11 cellular contexts compared by ENCODE assay signal in the genomic region with DNA sequence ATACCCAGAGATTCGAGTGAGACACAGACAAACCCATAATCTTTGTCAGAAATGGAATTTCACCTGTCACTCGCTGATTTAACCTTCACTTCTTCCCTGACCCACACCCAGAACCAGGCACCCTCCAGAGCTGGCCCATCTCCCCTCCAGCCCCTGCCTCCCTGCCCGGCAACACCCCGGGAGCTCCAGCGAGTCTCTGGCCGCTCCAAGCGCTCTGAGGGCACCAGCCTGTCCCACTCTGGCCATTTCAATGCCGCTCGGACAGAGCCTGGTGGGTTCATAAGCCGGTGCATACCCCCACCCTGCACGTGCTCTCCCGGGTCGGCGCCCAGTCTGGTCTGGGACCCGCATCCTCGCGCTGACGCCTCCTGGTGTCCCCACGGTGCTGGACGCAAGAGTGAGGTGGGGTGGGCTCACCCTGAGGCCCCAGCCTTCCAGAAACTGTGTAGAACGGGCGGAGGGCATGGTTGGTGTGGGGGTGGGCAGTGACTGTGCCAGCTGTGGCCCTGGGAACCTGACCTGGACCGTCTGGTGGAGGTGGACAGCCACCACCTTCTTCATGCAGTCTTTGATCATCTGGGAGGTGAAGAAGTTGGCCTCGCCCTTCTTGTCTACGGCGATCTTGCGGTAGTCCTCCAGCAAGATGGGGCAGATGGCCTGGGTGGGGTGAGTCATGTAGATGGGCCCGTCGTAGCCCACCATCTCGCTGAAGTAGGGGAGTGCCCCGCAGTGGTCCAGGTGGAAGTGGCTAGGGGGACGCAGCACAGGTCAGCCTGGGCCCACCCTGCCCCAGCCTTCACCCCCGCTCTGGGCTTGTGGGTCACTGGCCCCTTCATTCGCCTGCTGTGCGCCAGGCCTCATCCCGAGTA. TPM values are rescaled to one million over a fixed set of nuclear protein-coding genes. Genes with fewer than 3 reads are reported as not detected.
A peak's percentile ranks its signal among the peaks of the same experiment; 100 is the strongest.
DNase-seq lines count a peak whose midpoint lies in the region; ATAC-seq, FAIRE-seq and TF ChIP-seq lines count a peak whose summit lies in the region.
"Had no signal": no experiment of that assay in that cellular context is flagged by ENCODE, and none has a peak within 500 bp of the region (broad histone marks: within the 10 kb centered on the region; RNA-seq: fewer than 3 reads in every experiment).

No MANE protein-coding gene starts in this region.

- intact Hi-C loops in IMR-90 (cut with micrococcal nuclease), result no loop called here
- intact Hi-C loops in prostate gland (cut with DNase I), result no loop called here

- no peak overlapping the region for H4K5ac ChIP-seq in IMR-90 (ENCODE audit: low read depth, low read length)

- H3K23ac ChIP-seq in IMR-90 (ENCODE audit: low read depth, low read length), result no peak overlapping the region

- ATAC-seq in A549, result no peak; a peak in 1 of 6 replicates
- no peak for ATAC-seq in IMR-90 (ENCODE audit: low read depth)
- ATAC-seq in GM21360 (IDR thresholded peaks at IDR 0.05; ENCODE audit: unreplicated experiment), result no peak
- no peak for ATAC-seq in HG03460 (IDR thresholded peaks at IDR 0.05; ENCODE audit: unreplicated experiment)
- ATAC-seq: natural killer cell had no signal

- H2BK15ac ChIP-seq in IMR-90 (ENCODE audit: low read depth, low read length), result no peak overlapping the region

- no peaks in the 10 kb centered on the region for H3K9me3 ChIP-seq in A549
- H3K9me3 ChIP-seq in IMR-90 (ENCODE audit: control insufficient read depth, insufficient read depth, low read length), result no peaks in the 10 kb centered on the region
- no peaks in the 10 kb centered on the region for H3K9me3 ChIP-seq in prostate gland
- H3K9me3 ChIP-seq: BE2C had no signal

- H3K18ac ChIP-seq in IMR-90 (ENCODE audit: low read depth, low read length), result no peak overlapping the region

- H3K14ac ChIP-seq in IMR-90 (replicated peaks; ENCODE audit: low read depth, low read length), result no peak overlapping the region

- CTCF ChIA-PET in A549 (lab: Yijun Ruan, JAX), result no interaction called here
- CTCF ChIA-PET in IMR-90 (lab: Yijun Ruan, JAX), result interaction anchor here (0.6 kb wide), 1 partner anchor 40 kb away, joined by 3 read pairs; no protein-coding TSS in a partner anchor

- H3K4ac ChIP-seq in IMR-90 (ENCODE audit: low read depth, low read length), result no peak overlapping the region

- H2BK5ac ChIP-seq in IMR-90 (ENCODE audit: low read depth, low read length, poor library complexity, severe bottlenecking), result no peak overlapping the region

- POLR2A ChIA-PET in A549 (lab: Yijun Ruan, JAX), result interaction anchor here (1.1 kb wide), 1 partner anchor 80 kb away, joined by 4 read pairs; a partner anchor contains a TSS
- POLR2A ChIA-PET in IMR-90 (lab: Charles Lee; ENCODE audit: unreplicated experiment), result no interaction called here

- peaks cover 43% of the 10 kb centered on the region for H3K36me3 ChIP-seq in IMR-90 (ENCODE audit: control insufficient read depth, insufficient read depth, low read length)
- H3K36me3 ChIP-seq in prostate gland, result peaks cover 0 to 11% of the 10 kb centered on the region in 2 donors

- no peak overlapping the region for H2BK20ac ChIP-seq in IMR-90 (ENCODE audit: low read depth, low read length)

- peaks cover 72% of the 10 kb centered on the region for H4K20me1 ChIP-seq in IMR-90 (ENCODE audit: insufficient read depth, low read length)

- in situ Hi-C loops in IMR-90 (cut with MboI; ENCODE audit: low sequenced_read_pairs), result no loop called here

- no peak for TF ChIP-seq EP300 in A549 (IDR thresholded peaks at IDR 0.05)

- H3K4me2 ChIP-seq in A549 (peak overlapping the region; percentile 37; the same call in 2 of the 3 replicates), IMR-90 (ENCODE audit: low read depth, low read length) (no peak overlapping the region)

- no peak overlapping the region for H3K56ac ChIP-seq in IMR-90 (ENCODE audit: extremely low read depth, insufficient read depth, low read length)

- H2AK9ac ChIP-seq in IMR-90 (replicated peaks; ENCODE audit: low read depth, low read length, poor library complexity), result peak overlapping the region; percentile 71

- H2AFZ ChIP-seq in IMR-90 (replicated peaks; ENCODE audit: low read length, poor library complexity), result peak overlapping the region; percentile 11

- dilution Hi-C loops in IMR-90 (cut with HindIII; ENCODE audit: low sequenced_read_pairs, unreplicated experiment), result no loop called here

- no peak for TF ChIP-seq RAD21 in A549 (conservative IDR thresholded peaks at IDR 0.05 in 1 of 2, IDR thresholded peaks at IDR 0.05 in 1 of 2)
- no peak for TF ChIP-seq RAD21 in IMR-90 (IDR thresholded peaks at IDR 0.05; ENCODE audit: low read length)

- H3K9me1 ChIP-seq in IMR-90 (ENCODE audit: insufficient read depth, low read length), result peaks cover 4% of the 10 kb centered on the region

- H3K27ac ChIP-seq in A549 (no peak overlapping the region; a peak in 1 of 6 replicates), IMR-90 (ENCODE audit: insufficient read depth, low read length) (0 out of 2 replicates have a peak overlapping the region, but pooled peaks have one; percentile 21), epithelial cell of prostate (peak overlapping the region; percentile 43), prostate gland (peak overlapping the region; percentile 26 to 73)

- H2BK120ac ChIP-seq in IMR-90 (ENCODE audit: low read depth, low read length), result no peak overlapping the region

- H3K4me1 ChIP-seq in A549, result peaks cover 21% of the 10 kb centered on the region
- H3K4me1 ChIP-seq in IMR-90 (ENCODE audit: control insufficient read depth, insufficient read depth, low read length), result peaks cover 13% of the 10 kb centered on the region; the same call in 1 of the 2 replicates
- peaks cover 12% of the 10 kb centered on the region for H3K4me1 ChIP-seq in prostate gland (replicated peaks)
- H3K4me1 ChIP-seq: BE2C had no signal

- TF ChIP-seq POLR2A in A549 (IDR thresholded peaks at IDR 0.05; ENCODE audit: low read length), result no peak
- TF ChIP-seq POLR2A in IMR-90 (IDR thresholded peaks at IDR 0.05; ENCODE audit: low read depth, low read length), result peak; percentile 40; the same call in 1 of the 2 replicates
- TF ChIP-seq POLR2A in prostate gland (IDR thresholded peaks at IDR 0.05), result no peak

- 85% methylated on average over 16 of the region's 36 CpGs for WGBS in A549 (ENCODE audit: missing lambda C conversion rate)
- WGBS in IMR-90 (ENCODE audit: extremely low coverage in 2 of 2, insufficient read length in 1 of 2), 2 experiments, result 93% methylated on average over 13 of the region's 36 CpGs; no CpG with 5 or more reads in 1 of the 2 experiments
- 90% methylated on average over 36 of the region's 36 CpGs for WGBS in prostate gland

- DNase-seq in A549 (ENCODE audit: low read depth in 1 of 2, low spot score in 1 of 2), result no peak
- DNase-seq in IMR-90, result no peak
- DNase-seq in epithelial cell of prostate (ENCODE audit: low read depth, low spot score), result no peak
- no peak for DNase-seq in prostate gland (ENCODE audit: low spot score)
- no peak for DNase-seq in NCI-H774 (lab: John Stamatoyannopoulos, UW)
- no peak for DNase-seq in NCI-H510A (lab: John Stamatoyannopoulos, UW)
- DNase-seq: BE2C, natural killer cell had no signal

- no peak overlapping the region for H4K8ac ChIP-seq in IMR-90 (ENCODE audit: low read depth in 2 of 2, low read length in 2 of 2)

- H3K9ac ChIP-seq in IMR-90 (ENCODE audit: low read depth, low read length), result no peak overlapping the region

- H2AK5ac ChIP-seq in IMR-90 (ENCODE audit: low read depth, low read length), result no peak overlapping the region

- no peak overlapping the region for H4K91ac ChIP-seq in IMR-90 (ENCODE audit: insufficient read depth, low read depth, low read length)

- H3K4me3 ChIP-seq in A549, result no peak overlapping the region
- no peak overlapping the region for H3K4me3 ChIP-seq in IMR-90 (ENCODE audit: insufficient read depth, low read depth, low read length)
- no peak overlapping the region for H3K4me3 ChIP-seq in prostate gland

- no TSS peak for BruUV-seq in IMR-90 (replicated peaks; lab: Mats Ljungman, UMichigan)

- H3K79me1 ChIP-seq in IMR-90 (ENCODE audit: low read depth in 1 of 2, low read length in 2 of 2), result peaks cover 14 to 80% of the 10 kb centered on the region in 2 experiments

- TF ChIP-seq CTCF in A549 (IDR thresholded peaks at IDR 0.05), result no peak
- no peak for TF ChIP-seq CTCF in IMR-90 (conservative IDR thresholded peaks at IDR 0.05; ENCODE audit: low read depth, low read length)
- no peak for TF ChIP-seq CTCF in prostate gland (IDR thresholded peaks at IDR 0.05)

- no peak for FAIRE-seq in A549 (lab: Jason Lieb, UNC)
- FAIRE-seq: small intestine had no signal

- H3K27me3 ChIP-seq in IMR-90 (ENCODE audit: control insufficient read depth, insufficient read depth, low read length) (no peaks in the 10 kb centered on the region), prostate gland (replicated peaks; ENCODE audit: insufficient read depth) (no peaks in the 10 kb centered on the region)
- H3K27me3 ChIP-seq: BE2C had no signal

RNA-seq across cellular contexts. Expression of a gene that starts 5.4 kb away (rescaled TPM):
- polyA plus RNA-seq in A549 (2011; rRNA removed) (41.9 and 44.3 TPM in 2 replicates), A549 (2017; fragmentation: RNase III; extraction: RNeasy Plus Mini Kit Qiagen cat#74134 plus additional on column Dnase treatment) (62.9 to 71.2 TPM (median 62.9 TPM) in 3 replicates), IMR-90 (2012; rRNA removed) (123 and 134 TPM in 2 replicates)
- 88.3 and 102 TPM in 2 replicates for polyA plus RNA-seq in A549 (2012; cell fraction: cytosol; rRNA removed)
- polyA plus RNA-seq in A549 (2012; cell fraction: nucleus; rRNA removed), result 344 and 409 TPM in 2 replicates
- polyA minus RNA-seq in A549 (2011; rRNA and poly(A)+ RNA removed), result 116 and 130 TPM in 2 replicates
- total RNA-seq in IMR-90 (2012; rRNA removed) (52.5 and 56.1 TPM in 2 replicates), prostate gland (100 to 1,000 TPM in 1 of 2 donors, 10 to 100 TPM in 1; 97.3 to 178 TPM)
- 64.0 and 101 TPM in 2 replicates for polyA plus RNA-seq in IMR-90 (2012; cell fraction: cytosol; rRNA removed)
- polyA plus RNA-seq in IMR-90 (2012; cell fraction: nucleus; rRNA removed; ENCODE audit: low replicate concordance), result 495 and 1,105 TPM in 2 replicates

RNA-seq across cellular contexts. Expression of a gene that starts 5.6 kb away (rescaled TPM):
- polyA plus RNA-seq in A549 (2011; rRNA removed) (3.9 and 4.3 TPM in 2 replicates), A549 (2017; fragmentation: RNase III; extraction: RNeasy Plus Mini Kit Qiagen cat#74134 plus additional on column Dnase treatment) (10.2 to 11.9 TPM (median 10.7 TPM) in 3 replicates), IMR-90 (2012; rRNA removed) (12.1 and 15.4 TPM in 2 replicates)
- 9.1 and 14.9 TPM in 2 replicates for polyA plus RNA-seq in A549 (2012; cell fraction: cytosol; rRNA removed)
- polyA plus RNA-seq in A549 (2012; cell fraction: nucleus; rRNA removed), result 10.2 and 16.9 TPM in 2 replicates
- 3.6 and 3.8 TPM in 2 replicates for polyA minus RNA-seq in A549 (2011; rRNA and poly(A)+ RNA removed)
- total RNA-seq in IMR-90 (2012; rRNA removed) (2.7 and 3.1 TPM in 2 replicates), prostate gland (10 to 100 TPM; 35.8 to 54.0 TPM)
- polyA plus RNA-seq in IMR-90 (2012; cell fraction: cytosol; rRNA removed), result 7.4 and 21.9 TPM in 2 replicates
- 5.6 and 16.7 TPM in 2 replicates for polyA plus RNA-seq in IMR-90 (2012; cell fraction: nucleus; rRNA removed; ENCODE audit: low replicate concordance)

RNA-seq across cellular contexts. Expression of a gene that starts 10.6 kb away (rescaled TPM):
- polyA plus RNA-seq in A549 (2011; rRNA removed), result 6.2 and 7.4 TPM in 2 replicates
- 27.6 and 39.0 TPM in 2 replicates for polyA plus RNA-seq in A549 (2012; cell fraction: cytosol; rRNA removed)
- polyA plus RNA-seq in A549 (2012; cell fraction: nucleus; rRNA removed), result 28.2 and 47.8 TPM in 2 replicates
- 14.1 to 15.0 TPM (median 14.6 TPM) in 3 replicates for polyA plus RNA-seq in A549 (2017; fragmentation: RNase III; extraction: RNeasy Plus Mini Kit Qiagen cat#74134 plus additional on column Dnase treatment)
- polyA minus RNA-seq in A549 (2011; rRNA and poly(A)+ RNA removed), result 3.8 and 4.9 TPM in 2 replicates
- total RNA-seq in IMR-90 (2012; rRNA removed), result 10.9 and 13.3 TPM in 2 replicates
- polyA plus RNA-seq in IMR-90 (2012; rRNA removed), result 33.0 and 43.6 TPM in 2 replicates
- polyA plus RNA-seq in IMR-90 (2012; cell fraction: cytosol; rRNA removed), result 26.4 and 45.6 TPM in 2 replicates
- polyA plus RNA-seq in IMR-90 (2012; cell fraction: nucleus; rRNA removed; ENCODE audit: low replicate concordance), result 34.1 and 86.3 TPM in 2 replicates
- 10 to 100 TPM; 30.6 to 36.9 TPM for total RNA-seq in prostate gland

RNA-seq across cellular contexts. Expression of a gene that starts 11.3 kb away (rescaled TPM):
- 6.6 and 7.5 TPM in 2 replicates for polyA plus RNA-seq in A549 (2011; rRNA removed)
- polyA plus RNA-seq in A549 (2012; cell fraction: cytosol; rRNA removed), result 18.9 and 22.4 TPM in 2 replicates
- 230 and 233 TPM in 2 replicates for polyA plus RNA-seq in A549 (2012; cell fraction: nucleus; rRNA removed)
- 19.7 to 24.2 TPM (median 24.2 TPM) in 3 replicates for polyA plus RNA-seq in A549 (2017; fragmentation: RNase III; extraction: RNeasy Plus Mini Kit Qiagen cat#74134 plus additional on column Dnase treatment)
- 5.6 and 12.5 TPM in 2 replicates for polyA minus RNA-seq in A549 (2011; rRNA and poly(A)+ RNA removed)
- total RNA-seq in IMR-90 (2012; rRNA removed), result 13.3 and 15.3 TPM in 2 replicates
- polyA plus RNA-seq in IMR-90 (2012; rRNA removed), result 58.2 and 75.2 TPM in 2 replicates
- 27.8 and 31.6 TPM in 2 replicates for polyA plus RNA-seq in IMR-90 (2012; cell fraction: cytosol; rRNA removed)
- polyA plus RNA-seq in IMR-90 (2012; cell fraction: nucleus; rRNA removed; ENCODE audit: low replicate concordance), result 477 and 1,309 TPM in 2 replicates
- 10 to 100 TPM; 43.2 to 58.6 TPM for total RNA-seq in prostate gland

RNA-seq across cellular contexts. Expression of a gene that starts 12.1 kb away (rescaled TPM):
- polyA plus RNA-seq in A549 (2011; rRNA removed) (0.05 and 0.07 TPM in 2 replicates), A549 (2017; fragmentation: RNase III; extraction: RNeasy Plus Mini Kit Qiagen cat#74134 plus additional on column Dnase treatment) (0.14 to 0.24 TPM (median 0.15 TPM) in 3 replicates), IMR-90 (2012; rRNA removed) (0.05 and 0.06 TPM in 2 replicates)
- polyA plus RNA-seq in A549 (2012; cell fraction: cytosol; rRNA removed), result 0.07 and 0.18 TPM in 2 replicates
- 1.5 and 1.8 TPM in 2 replicates for polyA plus RNA-seq in A549 (2012; cell fraction: nucleus; rRNA removed)
- 0.05 TPM in 1 of 2 replicates, not detected in the other for polyA minus RNA-seq in A549 (2011; rRNA and poly(A)+ RNA removed)
- total RNA-seq in IMR-90 (2012; rRNA removed) (under 0.01 TPM in 1 of 2 replicates, not detected in the other), prostate gland (under 1 TPM in 1 of 2 donors, not detected in 1; 0.80 TPM)
- polyA plus RNA-seq in IMR-90 (2012; cell fraction: cytosol; rRNA removed), result 0.04 TPM in 1 of 2 replicates, not detected in the other
- 0.56 and 1.9 TPM in 2 replicates for polyA plus RNA-seq in IMR-90 (2012; cell fraction: nucleus; rRNA removed; ENCODE audit: low replicate concordance)

Comparison
In these comparisons a context has a peak if more than half of its experiments do, and no peak if none do; other contexts are left out.
1. H3K27ac ChIP-seq: peak in IMR-90 (single experiment), epithelial cell of prostate (single experiment) and prostate gland (2 of 2); none in A549 (0 of 2).